In the genomic region with DNA sequence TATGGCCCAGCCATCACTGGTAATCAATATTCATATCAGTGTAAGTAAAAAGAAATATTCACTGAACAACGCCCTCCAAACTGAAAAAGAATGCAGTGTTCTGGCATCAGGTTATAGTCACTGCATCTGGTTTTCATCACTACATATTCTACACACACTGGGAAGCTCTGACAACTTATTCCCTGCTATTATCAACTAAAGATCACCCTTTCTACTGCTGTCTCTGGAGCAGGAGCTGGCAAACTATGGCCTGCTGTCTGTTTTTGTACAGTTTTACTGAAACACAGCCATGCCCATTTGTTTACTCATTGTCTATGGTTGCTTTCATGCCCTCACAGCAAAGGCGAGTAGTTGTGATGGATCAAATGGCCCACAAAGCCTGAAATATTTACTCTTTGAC, we compare ENCODE assay signal across 12 cellular contexts.
"Had no signal": no experiment of that assay in that cellular context is flagged by ENCODE, and none has a peak within 500 bp of the region (broad histone marks: within the 10 kb centered on the region; RNA-seq: fewer than 3 reads in every experiment).

No MANE protein-coding gene starts in this region.

- H3K4me1 Mint-ChIP-seq: activated naive CD8-positive, alpha-beta T cell treated with anti-CD3 and anti-CD28 coated beads, Interleukin-2, amount 50 U/mL, for 24 hours; stimulated activated effector memory CD8-positive, alpha-beta T cell treated with anti-CD3 and anti-CD28 coated beads, Interleukin-12 subunit alpha, Interleukin-12 subunit beta, amount 100 ng/mL, for 72 hours had no signal

- H3K27ac ChIP-seq: colonic mucosa, neutrophil, tibial nerve, vagina had no signal

- ATAC-seq: activated CD8-positive, alpha-beta T cell treated with anti-CD3 and anti-CD28 coated beads for 36 hours; activated naive CD8-positive, alpha-beta T cell treated with anti-CD3 and anti-CD28 coated beads, Interleukin-2, amount 50 U/mL, for 24 hours; naive thymus-derived CD8-positive, alpha-beta T cell; stimulated activated effector memory CD8-positive, alpha-beta T cell treated with anti-CD3 and anti-CD28 coated beads, Interleukin-12 subunit alpha, Interleukin-12 subunit beta, amount 100 ng/mL, for 72 hours had no signal

- H3K9me3 ChIP-seq: colonic mucosa, neutrophil, tibial nerve, vagina had no signal

- H3K27me3 ChIP-seq: colonic mucosa, neutrophil, tibial nerve, vagina had no signal

- H3K4me3 Mint-ChIP-seq: activated CD8-positive, alpha-beta T cell treated with anti-CD3 and anti-CD28 coated beads for 36 hours; activated naive CD8-positive, alpha-beta T cell treated with anti-CD3 and anti-CD28 coated beads, Interleukin-2, amount 50 U/mL, for 24 hours; naive thymus-derived CD8-positive, alpha-beta T cell; stimulated activated effector memory CD8-positive, alpha-beta T cell treated with anti-CD3 and anti-CD28 coated beads, Interleukin-12 subunit alpha, Interleukin-12 subunit beta, amount 100 ng/mL, for 72 hours had no signal

- H3K4me3 ChIP-seq: colonic mucosa, smooth muscle cell, tibial nerve, vagina had no signal

- H3K27ac Mint-ChIP-seq: activated CD8-positive, alpha-beta T cell treated with anti-CD3 and anti-CD28 coated beads for 36 hours; activated naive CD8-positive, alpha-beta T cell treated with anti-CD3 and anti-CD28 coated beads, Interleukin-2, amount 50 U/mL, for 24 hours; stimulated activated effector memory CD8-positive, alpha-beta T cell treated with anti-CD3 and anti-CD28 coated beads, Interleukin-12 subunit alpha, Interleukin-12 subunit beta, amount 100 ng/mL, for 72 hours had no signal

- H3K27me3 Mint-ChIP-seq: activated CD8-positive, alpha-beta T cell treated with anti-CD3 and anti-CD28 coated beads for 36 hours; activated naive CD8-positive, alpha-beta T cell treated with anti-CD3 and anti-CD28 coated beads, Interleukin-2, amount 50 U/mL, for 24 hours; naive thymus-derived CD8-positive, alpha-beta T cell had no signal

- H3K4me1 ChIP-seq: colonic mucosa, tibial nerve, vagina had no signal

- DNase-seq: activated CD4-positive, alpha-beta T cell treated with anti-CD3 and anti-CD28 coated beads for 4 hours; activated CD8-positive, alpha-beta memory T cell treated with anti-CD3 and anti-CD28 coated beads, Interleukin-2, amount 50 U/mL, for 4 hours; activated CD8-positive, alpha-beta T cell treated with anti-CD3 and anti-CD28 coated beads for 36 hours; activated naive CD8-positive, alpha-beta T cell treated with anti-CD3 and anti-CD28 coated beads, Interleukin-2, amount 50 U/mL, for 24 hours; colonic mucosa; effector CD4-positive, alpha-beta T cell; naive thymus-derived CD8-positive, alpha-beta T cell had no signal

- H3K4me2 ChIP-seq: smooth muscle cell had no signal

- H3K9me3 Mint-ChIP-seq: activated CD8-positive, alpha-beta T cell treated with anti-CD3 and anti-CD28 coated beads for 36 hours; activated naive CD8-positive, alpha-beta T cell treated with anti-CD3 and anti-CD28 coated beads, Interleukin-2, amount 50 U/mL, for 24 hours; naive thymus-derived CD8-positive, alpha-beta T cell; stimulated activated effector memory CD8-positive, alpha-beta T cell treated with anti-CD3 and anti-CD28 coated beads, Interleukin-12 subunit alpha, Interleukin-12 subunit beta, amount 100 ng/mL, for 72 hours had no signal
